In genomic region chr9:136331556-136332481, GRCh38 we compare ENCODE assay signal across 1 cellular context.
TF ChIP-seq lines count a peak whose summit lies in the region.

No MANE protein-coding gene starts in this region.

TF ChIP-seq in HepG2, 621 proteins besides CTCF, POLR2A, EP300 and RAD21 (continued from another document and continues in another):
- TF ChIP-seq ZNF646 (CRISPR knock-in tag; IDR thresholded peaks at IDR 0.05) = no peak
- TF ChIP-seq TFDP2 (CRISPR knock-in tag; IDR thresholded peaks at IDR 0.05) = no peak
- TF ChIP-seq GABPA (IDR thresholded peaks at IDR 0.05; ENCODE audit: low read depth, low read length) = no peak
- no peak for TF ChIP-seq GABPA (CRISPR knock-in tag; IDR thresholded peaks at IDR 0.05; ENCODE audit: low read depth)
- no peak for TF ChIP-seq ZNF614 (CRISPR knock-in tag; IDR thresholded peaks at IDR 0.05; ENCODE audit: borderline replicate concordance)
- no peak for TF ChIP-seq PCBP1 (IDR thresholded peaks at IDR 0.05; ENCODE audit: borderline replicate concordance, low read depth, low read length)
- peak; percentile 47; the same call in 1 of the 2 replicates for TF ChIP-seq SPEN (CRISPR knock-in tag; IDR thresholded peaks at IDR 0.05; ENCODE audit: low read depth)
- no peak for TF ChIP-seq MTERF4 (CRISPR knock-in tag; IDR thresholded peaks at IDR 0.05)
- TF ChIP-seq ZNF660 (CRISPR knock-in tag; IDR thresholded peaks at IDR 0.05; ENCODE audit: borderline replicate concordance, low read depth) = no peak
- no peak for TF ChIP-seq KMT2A (CRISPR knock-in tag; IDR thresholded peaks at IDR 0.05)
- no peak for TF ChIP-seq KLF6 (CRISPR knock-in tag; IDR thresholded peaks at IDR 0.05)
- no peak for TF ChIP-seq MXI1 (IDR thresholded peaks at IDR 0.05; ENCODE audit: borderline replicate concordance, low read depth, low read length)
- TF ChIP-seq ZNF710 (CRISPR knock-in tag; IDR thresholded peaks at IDR 0.05; ENCODE audit: borderline replicate concordance) = no peak
- no peak for TF ChIP-seq ZNF781 (CRISPR knock-in tag; IDR thresholded peaks at IDR 0.05; ENCODE audit: borderline replicate concordance, not compliant biosample characterization)
- no peak for TF ChIP-seq RXRA (CRISPR knock-in tag; IDR thresholded peaks at IDR 0.05)
- TF ChIP-seq POLR2G (IDR thresholded peaks at IDR 0.05; ENCODE audit: low read depth, low read length) = no peak
- no peak for TF ChIP-seq ZZZ3 (CRISPR knock-in tag; IDR thresholded peaks at IDR 0.05; ENCODE audit: borderline replicate concordance)
- no peak for TF ChIP-seq GTF3A (CRISPR knock-in tag; conservative IDR thresholded peaks at IDR 0.05)
- no peak for TF ChIP-seq SP5 (CRISPR knock-in tag; IDR thresholded peaks at IDR 0.05; ENCODE audit: borderline replicate concordance, low read depth)
- TF ChIP-seq CBX1 (IDR thresholded peaks at IDR 0.05; ENCODE audit: low read depth) = no peak
- TF ChIP-seq ZNF18 (CRISPR knock-in tag; IDR thresholded peaks at IDR 0.05; ENCODE audit: insufficient replicate concordance) = no peak
- TF ChIP-seq ZNF792 (CRISPR knock-in tag; IDR thresholded peaks at IDR 0.05) = no peak
- no peak for TF ChIP-seq ZNF253 (CRISPR knock-in tag; IDR thresholded peaks at IDR 0.05; ENCODE audit: borderline replicate concordance)
- no peak for TF ChIP-seq SRSF9 (IDR thresholded peaks at IDR 0.05; ENCODE audit: borderline replicate concordance, insufficient read depth, low read depth, low read length, poor library complexity, severe bottlenecking)
- TF ChIP-seq ZFP82 (CRISPR knock-in tag; IDR thresholded peaks at IDR 0.05; ENCODE audit: borderline replicate concordance) = no peak
- TF ChIP-seq ZNF572 (CRISPR knock-in tag; IDR thresholded peaks at IDR 0.05) = no peak
- no peak for TF ChIP-seq IRF1 (CRISPR knock-in tag; IDR thresholded peaks at IDR 0.05; ENCODE audit: low read depth)
- no peak for TF ChIP-seq PAF1 (CRISPR knock-in tag; IDR thresholded peaks at IDR 0.05)
- no peak for TF ChIP-seq ZNF260 (CRISPR knock-in tag; IDR thresholded peaks at IDR 0.05; ENCODE audit: borderline replicate concordance, low read depth)
- no peak for TF ChIP-seq HMGXB3 (CRISPR knock-in tag; IDR thresholded peaks at IDR 0.05; ENCODE audit: borderline replicate concordance)
- TF ChIP-seq TAF15 (IDR thresholded peaks at IDR 0.05; ENCODE audit: low read depth, low read length, poor library complexity, severe bottlenecking) = no peak
- TF ChIP-seq ZNF34 (CRISPR knock-in tag; IDR thresholded peaks at IDR 0.05; ENCODE audit: borderline replicate concordance) = no peak
- no peak for TF ChIP-seq CSRNP1 (CRISPR knock-in tag; IDR thresholded peaks at IDR 0.05)
